Comparison of ENCODE assay signal across 7 cellular contexts in the genomic region with DNA sequence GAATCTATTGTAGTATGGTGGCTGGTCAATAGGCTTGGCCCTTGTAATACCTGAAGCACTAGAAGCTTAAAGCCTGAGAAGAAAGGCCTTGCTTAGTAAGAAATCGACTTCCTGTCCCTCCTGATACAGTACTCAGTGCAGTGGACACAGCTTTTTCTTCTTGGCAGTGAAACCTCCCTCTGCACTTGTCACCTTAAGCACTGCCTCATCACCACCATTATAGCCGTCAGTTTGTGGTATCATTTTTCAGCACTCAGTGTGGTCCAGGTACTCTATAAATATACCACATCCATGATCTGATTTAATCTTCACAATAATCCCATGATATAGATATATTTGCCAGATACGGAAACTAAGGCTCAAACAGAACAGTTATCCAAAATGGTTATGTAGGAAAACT.
"Had no signal": no experiment of that assay in that cellular context is flagged by ENCODE, and none has a peak within 500 bp of the region (broad histone marks: within the 10 kb centered on the region; RNA-seq: fewer than 3 reads in every experiment).

No MANE protein-coding gene starts in this region.

- H3K9ac ChIP-seq: GM23248 had no signal

- DNase-seq: GM23248, GOT3, H7 had no signal

- H3K9me3 ChIP-seq: HAP-1 had no signal

- H3K4me3 ChIP-seq: GM23248, HAP-1, K562 had no signal

- H3K36me3 ChIP-seq: HAP-1 had no signal

- H2AFZ ChIP-seq: GM23248 had no signal

- ATAC-seq: HepG2, K562 had no signal

- H3K27ac ChIP-seq: GM23248, HL-60 had no signal
